Comparison of ENCODE assay signal across 1 cellular context in the genomic region with DNA sequence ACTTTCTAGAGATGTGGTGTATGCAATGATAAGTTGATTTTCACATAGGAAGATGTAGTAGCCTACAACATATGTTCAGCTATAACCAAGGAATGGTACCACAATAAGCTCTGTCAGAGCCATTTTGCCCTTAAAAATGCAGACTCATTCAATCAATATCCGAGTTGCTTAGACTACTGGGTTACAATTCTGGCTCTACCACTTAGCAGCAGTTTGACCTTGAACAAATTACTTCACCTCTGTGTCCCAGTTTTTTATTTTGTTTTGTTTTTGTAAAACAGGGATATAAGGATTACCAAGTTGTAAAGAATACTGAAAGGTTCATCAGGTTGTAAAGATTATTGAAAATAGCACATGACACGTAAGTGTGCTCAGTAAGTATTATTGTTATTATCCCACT.
TF ChIP-seq lines count a peak whose summit lies in the region.

No MANE protein-coding gene starts in this region.

TF ChIP-seq in GM23338, 12 proteins besides CTCF, POLR2A, EP300 and RAD21:
- no peak for TF ChIP-seq EZH2phosphoT487 (IDR thresholded peaks at IDR 0.05; ENCODE audit: unreplicated experiment)
- TF ChIP-seq, protein P1, sequence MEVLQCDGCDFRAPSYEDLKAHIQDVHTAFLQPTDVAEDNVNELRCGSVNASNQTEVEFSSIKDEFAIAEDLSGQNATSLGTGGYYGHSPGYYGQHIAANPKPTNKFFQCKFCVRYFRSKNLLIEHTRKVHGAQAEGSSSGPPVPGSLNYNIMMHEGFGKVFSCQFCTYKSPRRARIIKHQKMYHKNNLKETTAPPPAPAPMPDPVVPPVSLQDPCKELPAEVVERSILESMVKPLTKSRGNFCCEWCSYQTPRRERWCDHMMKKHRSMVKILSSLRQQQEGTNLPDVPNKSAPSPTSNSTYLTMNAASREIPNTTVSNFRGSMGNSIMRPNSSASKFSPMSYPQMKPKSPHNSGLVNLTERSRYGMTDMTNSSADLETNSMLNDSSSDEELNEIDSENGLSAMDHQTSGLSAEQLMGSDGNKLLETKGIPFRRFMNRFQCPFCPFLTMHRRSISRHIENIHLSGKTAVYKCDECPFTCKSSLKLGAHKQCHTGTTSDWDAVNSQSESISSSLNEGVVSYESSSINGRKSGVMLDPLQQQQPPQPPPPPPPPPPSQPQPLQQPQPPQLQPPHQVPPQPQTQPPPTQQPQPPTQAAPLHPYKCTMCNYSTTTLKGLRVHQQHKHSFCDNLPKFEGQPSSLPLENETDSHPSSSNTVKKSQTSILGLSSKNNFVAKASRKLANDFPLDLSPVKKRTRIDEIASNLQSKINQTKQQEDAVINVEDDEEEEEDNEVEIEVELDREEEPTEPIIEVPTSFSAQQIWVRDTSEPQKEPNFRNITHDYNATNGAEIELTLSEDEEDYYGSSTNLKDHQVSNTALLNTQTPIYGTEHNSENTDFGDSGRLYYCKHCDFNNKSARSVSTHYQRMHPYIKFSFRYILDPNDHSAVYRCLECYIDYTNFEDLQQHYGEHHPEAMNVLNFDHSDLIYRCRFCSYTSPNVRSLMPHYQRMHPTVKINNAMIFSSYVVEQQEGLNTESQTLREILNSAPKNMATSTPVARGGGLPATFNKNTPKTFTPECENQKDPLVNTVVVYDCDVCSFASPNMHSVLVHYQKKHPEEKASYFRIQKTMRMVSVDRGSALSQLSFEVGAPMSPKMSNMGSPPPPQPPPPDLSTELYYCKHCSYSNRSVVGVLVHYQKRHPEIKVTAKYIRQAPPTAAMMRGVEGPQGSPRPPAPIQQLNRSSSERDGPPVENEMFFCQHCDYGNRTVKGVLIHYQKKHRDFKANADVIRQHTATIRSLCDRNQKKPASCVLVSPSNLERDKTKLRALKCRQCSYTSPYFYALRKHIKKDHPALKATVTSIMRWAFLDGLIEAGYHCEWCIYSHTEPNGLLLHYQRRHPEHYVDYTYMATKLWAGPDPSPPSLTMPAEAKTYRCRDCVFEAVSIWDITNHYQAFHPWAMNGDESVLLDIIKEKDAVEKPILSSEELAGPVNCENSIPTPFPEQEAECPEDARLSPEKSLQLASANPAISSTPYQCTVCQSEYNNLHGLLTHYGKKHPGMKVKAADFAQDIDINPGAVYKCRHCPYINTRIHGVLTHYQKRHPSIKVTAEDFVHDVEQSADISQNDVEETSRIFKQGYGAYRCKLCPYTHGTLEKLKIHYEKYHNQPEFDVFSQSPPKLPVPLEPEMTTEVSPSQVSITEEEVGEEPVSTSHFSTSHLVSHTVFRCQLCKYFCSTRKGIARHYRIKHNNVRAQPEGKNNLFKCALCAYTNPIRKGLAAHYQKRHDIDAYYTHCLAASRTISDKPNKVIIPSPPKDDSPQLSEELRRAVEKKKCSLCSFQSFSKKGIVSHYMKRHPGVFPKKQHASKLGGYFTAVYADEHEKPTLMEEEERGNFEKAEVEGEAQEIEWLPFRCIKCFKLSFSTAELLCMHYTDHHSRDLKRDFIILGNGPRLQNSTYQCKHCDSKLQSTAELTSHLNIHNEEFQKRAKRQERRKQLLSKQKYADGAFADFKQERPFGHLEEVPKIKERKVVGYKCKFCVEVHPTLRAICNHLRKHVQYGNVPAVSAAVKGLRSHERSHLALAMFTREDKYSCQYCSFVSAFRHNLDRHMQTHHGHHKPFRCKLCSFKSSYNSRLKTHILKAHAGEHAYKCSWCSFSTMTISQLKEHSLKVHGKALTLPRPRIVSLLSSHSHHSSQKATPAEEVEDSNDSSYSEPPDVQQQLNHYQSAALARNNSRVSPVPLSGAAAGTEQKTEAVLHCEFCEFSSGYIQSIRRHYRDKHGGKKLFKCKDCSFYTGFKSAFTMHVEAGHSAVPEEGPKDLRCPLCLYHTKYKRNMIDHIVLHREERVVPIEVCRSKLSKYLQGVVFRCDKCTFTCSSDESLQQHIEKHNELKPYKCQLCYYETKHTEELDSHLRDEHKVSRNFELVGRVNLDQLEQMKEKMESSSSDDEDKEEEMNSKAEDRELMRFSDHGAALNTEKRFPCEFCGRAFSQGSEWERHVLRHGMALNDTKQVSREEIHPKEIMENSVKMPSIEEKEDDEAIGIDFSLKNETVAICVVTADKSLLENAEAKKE (CRISPR knock-in tag; IDR thresholded peaks at IDR 0.05) = no peak
- TF ChIP-seq STAT1 (IDR thresholded peaks at IDR 0.05; ENCODE audit: unreplicated experiment) = no peak
- TF ChIP-seq EZH2 (IDR thresholded peaks at IDR 0.05; ENCODE audit: low read depth, unreplicated experiment) = no peak
- TF ChIP-seq ZNF114 (CRISPR knock-in tag; IDR thresholded peaks at IDR 0.05) = no peak
- TF ChIP-seq CREB1 (CRISPR knock-in tag; IDR thresholded peaks at IDR 0.05; ENCODE audit: low read depth) = no peak
- no peak for TF ChIP-seq ZNF331 (CRISPR knock-in tag; IDR thresholded peaks at IDR 0.05; ENCODE audit: low read depth)
- no peak for TF ChIP-seq NANOG (IDR thresholded peaks at IDR 0.05; ENCODE audit: borderline replicate concordance)
- no peak for TF ChIP-seq POLR2AphosphoS5 (IDR thresholded peaks at IDR 0.05; ENCODE audit: low read depth)
- TF ChIP-seq, protein P2, sequence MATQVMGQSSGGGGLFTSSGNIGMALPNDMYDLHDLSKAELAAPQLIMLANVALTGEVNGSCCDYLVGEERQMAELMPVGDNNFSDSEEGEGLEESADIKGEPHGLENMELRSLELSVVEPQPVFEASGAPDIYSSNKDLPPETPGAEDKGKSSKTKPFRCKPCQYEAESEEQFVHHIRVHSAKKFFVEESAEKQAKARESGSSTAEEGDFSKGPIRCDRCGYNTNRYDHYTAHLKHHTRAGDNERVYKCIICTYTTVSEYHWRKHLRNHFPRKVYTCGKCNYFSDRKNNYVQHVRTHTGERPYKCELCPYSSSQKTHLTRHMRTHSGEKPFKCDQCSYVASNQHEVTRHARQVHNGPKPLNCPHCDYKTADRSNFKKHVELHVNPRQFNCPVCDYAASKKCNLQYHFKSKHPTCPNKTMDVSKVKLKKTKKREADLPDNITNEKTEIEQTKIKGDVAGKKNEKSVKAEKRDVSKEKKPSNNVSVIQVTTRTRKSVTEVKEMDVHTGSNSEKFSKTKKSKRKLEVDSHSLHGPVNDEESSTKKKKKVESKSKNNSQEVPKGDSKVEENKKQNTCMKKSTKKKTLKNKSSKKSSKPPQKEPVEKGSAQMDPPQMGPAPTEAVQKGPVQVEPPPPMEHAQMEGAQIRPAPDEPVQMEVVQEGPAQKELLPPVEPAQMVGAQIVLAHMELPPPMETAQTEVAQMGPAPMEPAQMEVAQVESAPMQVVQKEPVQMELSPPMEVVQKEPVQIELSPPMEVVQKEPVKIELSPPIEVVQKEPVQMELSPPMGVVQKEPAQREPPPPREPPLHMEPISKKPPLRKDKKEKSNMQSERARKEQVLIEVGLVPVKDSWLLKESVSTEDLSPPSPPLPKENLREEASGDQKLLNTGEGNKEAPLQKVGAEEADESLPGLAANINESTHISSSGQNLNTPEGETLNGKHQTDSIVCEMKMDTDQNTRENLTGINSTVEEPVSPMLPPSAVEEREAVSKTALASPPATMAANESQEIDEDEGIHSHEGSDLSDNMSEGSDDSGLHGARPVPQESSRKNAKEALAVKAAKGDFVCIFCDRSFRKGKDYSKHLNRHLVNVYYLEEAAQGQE (IDR thresholded peaks at IDR 0.05; ENCODE audit: unreplicated experiment) = no peak
- TF ChIP-seq, protein P3, sequence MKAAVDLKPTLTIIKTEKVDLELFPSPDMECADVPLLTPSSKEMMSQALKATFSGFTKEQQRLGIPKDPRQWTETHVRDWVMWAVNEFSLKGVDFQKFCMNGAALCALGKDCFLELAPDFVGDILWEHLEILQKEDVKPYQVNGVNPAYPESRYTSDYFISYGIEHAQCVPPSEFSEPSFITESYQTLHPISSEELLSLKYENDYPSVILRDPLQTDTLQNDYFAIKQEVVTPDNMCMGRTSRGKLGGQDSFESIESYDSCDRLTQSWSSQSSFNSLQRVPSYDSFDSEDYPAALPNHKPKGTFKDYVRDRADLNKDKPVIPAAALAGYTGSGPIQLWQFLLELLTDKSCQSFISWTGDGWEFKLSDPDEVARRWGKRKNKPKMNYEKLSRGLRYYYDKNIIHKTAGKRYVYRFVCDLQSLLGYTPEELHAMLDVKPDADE (IDR thresholded peaks at IDR 0.05) = no peak
- TF ChIP-seq JUNB (IDR thresholded peaks at IDR 0.05; ENCODE audit: unreplicated experiment) = no peak
